Comparison of ENCODE assay signal across 23 cellular contexts in genomic region chr1:45395582-45395981, GRCh38.
"Had no signal": no experiment of that assay in that cellular context is flagged by ENCODE, and none has a peak within 500 bp of the region (broad histone marks: within the 10 kb centered on the region; RNA-seq: fewer than 3 reads in every experiment).

No MANE protein-coding gene starts in this region.

- DNase-seq: activated CD4-positive, alpha-beta memory T cell treated with anti-CD3 and anti-CD28 coated beads for 36 hours; activated CD4-positive, alpha-beta T cell treated with anti-CD3 and anti-CD28 coated beads for 36 hours; activated naive CD4-positive, alpha-beta T cell treated with Interleukin-2 at 50 U/mL for 16 hours; activated naive CD8-positive, alpha-beta T cell treated with anti-CD3 and anti-CD28 coated beads for 36 hours; activated T-cell treated with anti-CD3 and anti-CD28 coated beads, Interleukin-2, amount 50 U/mL, for 48 hours; amniotic stem cell; endodermal cell; esophagus squamous epithelium; gastrocnemius medialis; hypothalamus; left ventricle myocardium superior; mammary epithelial cell; midbrain; retina; stimulated activated CD4-positive, alpha-beta T cell treated with anti-CD3 and anti-CD28 coated beads, Interleukin-4, amount 100 ng/mL, for 4 hours; stimulated activated naive CD8-positive, alpha-beta T cell treated with anti-CD3 and anti-CD28 coated beads, Interleukin-15, amount 100 ng/mL, for 72 hours; T1000; transverse colon had no signal

- H3K4me3 ChIP-seq: coronary artery, esophagus squamous epithelium, gastrocnemius medialis, transverse colon had no signal

- H3K27me3 Mint-ChIP-seq: activated CD4-positive, alpha-beta memory T cell treated with anti-CD3 and anti-CD28 coated beads for 36 hours; activated CD4-positive, alpha-beta T cell treated with anti-CD3 and anti-CD28 coated beads for 36 hours; activated naive CD8-positive, alpha-beta T cell treated with anti-CD3 and anti-CD28 coated beads for 36 hours; progenitor cell of endocrine pancreas; stimulated activated naive CD8-positive, alpha-beta T cell treated with anti-CD3 and anti-CD28 coated beads, Interleukin-15, amount 100 ng/mL, for 72 hours had no signal

- ATAC-seq: activated CD4-positive, alpha-beta T cell treated with anti-CD3 and anti-CD28 coated beads for 36 hours; gastrocnemius medialis; left ventricle myocardium superior; stimulated activated naive CD8-positive, alpha-beta T cell treated with anti-CD3 and anti-CD28 coated beads, Interleukin-15, amount 100 ng/mL, for 72 hours; WTC11 had no signal

- H3K9me3 ChIP-seq: esophagus squamous epithelium, gastrocnemius medialis, transverse colon had no signal

- H3K36me3 Mint-ChIP-seq: activated CD4-positive, alpha-beta memory T cell treated with anti-CD3 and anti-CD28 coated beads for 36 hours; activated naive CD8-positive, alpha-beta T cell treated with anti-CD3 and anti-CD28 coated beads for 36 hours; WTC11 had no signal

- H3K36me3 ChIP-seq: esophagus squamous epithelium, gastrocnemius medialis, transverse colon had no signal

- H3K9me3 Mint-ChIP-seq: activated CD4-positive, alpha-beta memory T cell treated with anti-CD3 and anti-CD28 coated beads for 36 hours; activated naive CD8-positive, alpha-beta T cell treated with anti-CD3 and anti-CD28 coated beads for 36 hours; endodermal cell; neural crest cell; stimulated activated naive CD8-positive, alpha-beta T cell treated with anti-CD3 and anti-CD28 coated beads, Interleukin-15, amount 100 ng/mL, for 72 hours; T-helper 1 cell treated with Interleukin-12 subunit alpha and Interleukin-12 subunit beta and Interleukin-4 antibody, amounts not matched to agents 30 μg/mL and 1 μg/mL, for 36 hours; WTC11 had no signal

- H3K27ac Mint-ChIP-seq: activated CD4-positive, alpha-beta memory T cell treated with anti-CD3 and anti-CD28 coated beads for 36 hours; activated CD4-positive, alpha-beta T cell treated with anti-CD3 and anti-CD28 coated beads for 36 hours; activated naive CD8-positive, alpha-beta T cell treated with anti-CD3 and anti-CD28 coated beads for 36 hours; endodermal cell; progenitor cell of endocrine pancreas; stimulated activated naive CD8-positive, alpha-beta T cell treated with anti-CD3 and anti-CD28 coated beads, Interleukin-15, amount 100 ng/mL, for 72 hours; T-helper 1 cell treated with Interleukin-12 subunit alpha and Interleukin-12 subunit beta and Interleukin-4 antibody, amounts not matched to agents 30 μg/mL and 1 μg/mL, for 36 hours; WTC11 had no signal

- H3K27me3 ChIP-seq: esophagus squamous epithelium, gastrocnemius medialis, transverse colon had no signal

- H3K4me3 Mint-ChIP-seq: activated CD4-positive, alpha-beta memory T cell treated with anti-CD3 and anti-CD28 coated beads for 36 hours; activated CD4-positive, alpha-beta T cell treated with anti-CD3 and anti-CD28 coated beads for 36 hours; activated naive CD8-positive, alpha-beta T cell treated with anti-CD3 and anti-CD28 coated beads for 36 hours; endodermal cell; neural crest cell; stimulated activated naive CD8-positive, alpha-beta T cell treated with anti-CD3 and anti-CD28 coated beads, Interleukin-15, amount 100 ng/mL, for 72 hours; T-helper 1 cell treated with Interleukin-12 subunit alpha and Interleukin-12 subunit beta and Interleukin-4 antibody, amounts not matched to agents 30 μg/mL and 1 μg/mL, for 36 hours; WTC11 had no signal

- H3K27ac ChIP-seq: coronary artery had no signal
